10 cellular contexts compared by ENCODE assay signal in the genomic region with DNA sequence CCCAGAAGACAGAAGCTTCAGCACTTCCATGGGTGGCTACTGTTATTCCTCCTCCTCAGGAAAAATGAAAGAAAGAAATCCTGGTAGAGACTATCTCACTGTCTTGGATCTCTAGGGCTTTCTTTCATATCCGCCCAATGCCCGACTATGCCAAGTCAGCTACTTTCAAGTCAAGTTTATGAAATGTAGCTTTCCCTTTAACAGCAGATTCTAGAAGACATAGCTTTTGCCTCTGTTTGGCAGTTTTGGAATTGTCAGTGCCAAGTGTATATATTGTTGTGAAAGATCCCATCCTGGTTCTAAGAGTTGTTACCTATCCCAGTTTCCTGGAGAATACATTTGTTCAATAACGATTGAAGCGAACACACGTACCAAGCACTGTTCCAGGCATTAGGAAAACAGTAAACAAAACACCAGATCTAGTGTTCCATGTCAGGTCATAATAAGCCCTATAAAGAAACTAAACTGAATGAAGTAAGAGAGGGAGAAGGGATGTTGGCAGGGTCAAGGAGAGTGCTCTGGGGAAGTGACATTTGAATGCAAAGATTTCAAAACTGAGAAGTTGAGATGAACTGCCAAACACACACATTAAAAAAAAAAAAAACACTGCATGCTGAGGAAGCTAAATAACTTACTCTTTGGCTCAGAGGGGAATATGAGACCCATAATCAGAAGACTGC. TPM values are rescaled to one million over a fixed set of nuclear protein-coding genes. Genes with fewer than 3 reads are reported as not detected.
DNase-seq lines count a peak whose midpoint lies in the region; ATAC-seq and TF ChIP-seq lines count a peak whose summit lies in the region.
"Had no signal": no experiment of that assay in that cellular context is flagged by ENCODE, and none has a peak within 500 bp of the region (broad histone marks: within the 10 kb centered on the region; RNA-seq: fewer than 3 reads in every experiment).

No MANE protein-coding gene starts in this region.

- intact Hi-C loops in naive thymus-derived CD4-positive, alpha-beta T cell (cut with micrococcal nuclease), result no loop called here
- intact Hi-C loops in activated CD4-positive, alpha-beta memory T cell treated with anti-CD3 and anti-CD28 coated beads for 36 hours (cut with micrococcal nuclease), result no loop called here

- no peaks in the 10 kb centered on the region for H3K36me3 ChIP-seq in naive thymus-derived CD4-positive, alpha-beta T cell (ENCODE audit: control insufficient read depth in 2 of 3, insufficient read depth in 3 of 3, low read length in 3 of 3)
- H3K36me3 ChIP-seq: SJSA1 had no signal

- CTCF ChIA-PET in naive thymus-derived CD4-positive, alpha-beta T cell (lab: Charles Lee), result interaction anchor here (0.6 to 0.8 kb wide), 2 partner anchors 10 to 90 kb away, joined by 3 read pairs; no protein-coding TSS in a partner anchor
- CTCF ChIA-PET in activated CD4-positive, alpha-beta memory T cell treated with anti-CD3 and anti-CD28 coated beads for 36 hours (lab: Charles Lee), result interaction anchor here (0.7 kb wide), 1 partner anchor 38 kb away, joined by 3 read pairs; no protein-coding TSS in a partner anchor

- H3K9me3 ChIP-seq in naive thymus-derived CD4-positive, alpha-beta T cell (ENCODE audit: control insufficient read depth in 2 of 3, low read length in 3 of 3), result no peaks in the 10 kb centered on the region
- H3K9me3 ChIP-seq: SJSA1 had no signal

- no peak overlapping the region for H3K27ac ChIP-seq in naive thymus-derived CD4-positive, alpha-beta T cell (ENCODE audit: low read depth, low read length)
- H3K27ac ChIP-seq: SJSA1 had no signal

- H3K27me3 ChIP-seq in naive thymus-derived CD4-positive, alpha-beta T cell (ENCODE audit: control insufficient read depth in 2 of 2, insufficient read depth in 2 of 2, low read length in 2 of 2), result no peaks in the 10 kb centered on the region

- peak; percentile 15 for DNase-seq in amniotic epithelial cell (ENCODE audit: low read depth)
- DNase-seq in naive thymus-derived CD4-positive, alpha-beta T cell, result no peak
- no peak for DNase-seq in cerebellum (ENCODE audit: low spot score)
- DNase-seq in activated CD4-positive, alpha-beta memory T cell treated with anti-CD3 and anti-CD28 coated beads for 36 hours, result no peak
- no peak for DNase-seq in mucosa of gallbladder (ENCODE audit: low spot score)
- no peak for DNase-seq in DMS114 treated with DMSO at 0.1 percent for 48 hours (lab: John Stamatoyannopoulos, UW; ENCODE audit: unreplicated experiment)

- H3K4me1 ChIP-seq in naive thymus-derived CD4-positive, alpha-beta T cell (ENCODE audit: control insufficient read depth in 2 of 2, insufficient read depth in 2 of 2, low read length in 2 of 2), result no peaks in the 10 kb centered on the region
- H3K4me1 ChIP-seq: SJSA1 had no signal

- TF ChIP-seq POLR2A in GM18505 (IDR thresholded peaks at IDR 0.05; ENCODE audit: borderline replicate concordance, extremely low read depth, insufficient read depth, insufficient read length), result no peak

- H3K27me3 Mint-ChIP-seq in naive thymus-derived CD4-positive, alpha-beta T cell, result peaks cover 6 to 37% (median 22%) of the 10 kb centered on the region in 5 donors
- peaks cover 27% of the 10 kb centered on the region for H3K27me3 Mint-ChIP-seq in activated CD4-positive, alpha-beta memory T cell treated with anti-CD3 and anti-CD28 coated beads for 36 hours

- H3K4me3 ChIP-seq in naive thymus-derived CD4-positive, alpha-beta T cell (ENCODE audit: low read length), result no peak overlapping the region
- H3K4me3 ChIP-seq: SJSA1 had no signal

- no peaks in the 10 kb centered on the region for H3K9me3 Mint-ChIP-seq in naive thymus-derived CD4-positive, alpha-beta T cell
- peaks cover under 1% of the 10 kb centered on the region for H3K9me3 Mint-ChIP-seq in activated CD4-positive, alpha-beta memory T cell treated with anti-CD3 and anti-CD28 coated beads for 36 hours

- no peak overlapping the region for H3K27ac Mint-ChIP-seq in naive thymus-derived CD4-positive, alpha-beta T cell
- no peak overlapping the region for H3K27ac Mint-ChIP-seq in activated CD4-positive, alpha-beta memory T cell treated with anti-CD3 and anti-CD28 coated beads for 36 hours
- H3K27ac Mint-ChIP-seq: activated naive CD4-positive, alpha-beta T cell treated with anti-CD3 and anti-CD28 coated beads, Interleukin-2, amount 50 U/mL, for 72 hours had no signal

- no peaks in the 10 kb centered on the region for H3K36me3 Mint-ChIP-seq in naive thymus-derived CD4-positive, alpha-beta T cell
- no peaks in the 10 kb centered on the region for H3K36me3 Mint-ChIP-seq in activated CD4-positive, alpha-beta memory T cell treated with anti-CD3 and anti-CD28 coated beads for 36 hours
- H3K36me3 Mint-ChIP-seq: activated naive CD4-positive, alpha-beta T cell treated with anti-CD3 and anti-CD28 coated beads, Interleukin-2, amount 50 U/mL, for 72 hours had no signal

- H3K4me1 Mint-ChIP-seq in naive thymus-derived CD4-positive, alpha-beta T cell, result peaks cover 3 to 16% (median 5%) of the 10 kb centered on the region in 7 donors
- H3K4me1 Mint-ChIP-seq in activated CD4-positive, alpha-beta memory T cell treated with anti-CD3 and anti-CD28 coated beads for 36 hours (ENCODE audit: low read depth), result peaks cover 10% of the 10 kb centered on the region

- POLR2A ChIA-PET in naive thymus-derived CD4-positive, alpha-beta T cell (lab: Charles Lee), result no interaction called here
- POLR2A ChIA-PET in activated CD4-positive, alpha-beta memory T cell treated with anti-CD3 and anti-CD28 coated beads for 36 hours (lab: Charles Lee), result no interaction called here

- ATAC-seq in GM18505 (IDR thresholded peaks at IDR 0.05; ENCODE audit: unreplicated experiment) (peak; percentile 9), HG02642 (IDR thresholded peaks at IDR 0.05; ENCODE audit: poor library complexity, unreplicated experiment) (peak; percentile 24)
- peak; percentile 26 for ATAC-seq in naive thymus-derived CD4-positive, alpha-beta T cell

- peak overlapping the region in 3 of 10 donors; percentile 5 to 14 (median 6) for H3K4me3 Mint-ChIP-seq in naive thymus-derived CD4-positive, alpha-beta T cell
- no peak overlapping the region for H3K4me3 Mint-ChIP-seq in activated CD4-positive, alpha-beta memory T cell treated with anti-CD3 and anti-CD28 coated beads for 36 hours

RNA-seq across cellular contexts. Expression of a gene that starts 14.5 kb away (rescaled TPM):
- not detected for total RNA-seq in naive thymus-derived CD4-positive, alpha-beta T cell
- polyA plus RNA-seq in naive thymus-derived CD4-positive, alpha-beta T cell, result not detected
- total RNA-seq in cerebellum, result not detected
- total RNA-seq in activated CD4-positive, alpha-beta memory T cell treated with anti-CD3 and anti-CD28 coated beads for 36 hours, result not detected
- 9.6 TPM for total RNA-seq in mucosa of gallbladder
- total RNA-seq: activated naive CD4-positive, alpha-beta T cell treated with anti-CD3 and anti-CD28 coated beads, Interleukin-2, amount 50 U/mL, for 72 hours; SJSA1 had no signal

RNA-seq across cellular contexts. Expression of a gene that starts 22.0 kb away (rescaled TPM):
- not detected for total RNA-seq in naive thymus-derived CD4-positive, alpha-beta T cell
- not detected for polyA plus RNA-seq in naive thymus-derived CD4-positive, alpha-beta T cell
- not detected for total RNA-seq in cerebellum
- not detected for total RNA-seq in activated CD4-positive, alpha-beta memory T cell treated with anti-CD3 and anti-CD28 coated beads for 36 hours
- total RNA-seq in mucosa of gallbladder, result not detected
- total RNA-seq: activated naive CD4-positive, alpha-beta T cell treated with anti-CD3 and anti-CD28 coated beads, Interleukin-2, amount 50 U/mL, for 72 hours; SJSA1 had no signal

RNA-seq across cellular contexts. Expression of a gene that starts 52.3 kb away (rescaled TPM):
- 100 to 1,000 TPM in 1 of 5 experiments, 10 to 100 TPM in 1, not detected in 3; 71.5 to 223 TPM for total RNA-seq in naive thymus-derived CD4-positive, alpha-beta T cell
- 1 to 10 TPM in 1 of 2 donors, under 1 TPM in 1; 0.81 to 2.3 TPM for polyA plus RNA-seq in naive thymus-derived CD4-positive, alpha-beta T cell
- total RNA-seq in cerebellum (3.6 TPM), mucosa of gallbladder (12.3 TPM)
- not detected for total RNA-seq in activated CD4-positive, alpha-beta memory T cell treated with anti-CD3 and anti-CD28 coated beads for 36 hours
- total RNA-seq: SJSA1 had no signal

Comparison
In these comparisons a context has a peak if more than half of its experiments do, and no peak if none do; other contexts are left out.
1. RNA of a gene that starts 14.5 kb away (total RNA-seq): 9.6 TPM in mucosa of gallbladder (single experiment); not detected in naive thymus-derived CD4-positive, alpha-beta T cell, not detected in cerebellum (single experiment) and not detected in activated CD4-positive, alpha-beta memory T cell treated with anti-CD3 and anti-CD28 coated beads for 36 hours; every median in the first group is over 10 times any median in the second.
2. Peak in every context shown above with its lines, with median percentiles within 50 percentile points of each other: ATAC-seq.